19 cellular contexts compared by ENCODE assay signal in genomic region chr19:3406571-3407111, GRCh38. TPM values are rescaled to one million over a fixed set of nuclear protein-coding genes. Genes with fewer than 3 reads are reported as not detected.
DNase-seq lines count a peak whose midpoint lies in the region; ATAC-seq, FAIRE-seq and TF ChIP-seq lines count a peak whose summit lies in the region.
"Had no signal": no experiment of that assay in that cellular context is flagged by ENCODE, and none has a peak within 500 bp of the region (broad histone marks: within the 10 kb centered on the region; RNA-seq: fewer than 3 reads in every experiment).

No MANE protein-coding gene starts in this region.

- H3K4me1 ChIP-seq in heart right ventricle = peaks cover 24 to 82% (median 61%) of the 10 kb centered on the region in 9 donors
- H3K4me1 ChIP-seq in gastroesophageal sphincter = peaks cover 0 to 99% (median 37%) of the 10 kb centered on the region in 3 donors
- peaks cover 65 to 79% of the 10 kb centered on the region in 2 donors for H3K4me1 ChIP-seq in gastrocnemius medialis
- H3K4me1 ChIP-seq in uterus = peaks cover 0 to 13% of the 10 kb centered on the region in 2 donors

- no peaks in the 10 kb centered on the region for H3K27me3 ChIP-seq in heart right ventricle
- H3K27me3 ChIP-seq in gastroesophageal sphincter = no peaks in the 10 kb centered on the region
- no peaks in the 10 kb centered on the region for H3K27me3 ChIP-seq in gastrocnemius medialis
- no peaks in the 10 kb centered on the region for H3K27me3 ChIP-seq in uterus
- H3K27me3 ChIP-seq in MG63 = no peaks in the 10 kb centered on the region

- FAIRE-seq in frontal cortex (lab: Jason Lieb, UNC) = no peak
- FAIRE-seq: A549 had no signal

- 75 to 84% methylated on average over 15 of the region's 15 CpGs for WGBS in heart right ventricle, 2 donors
- WGBS in gastroesophageal sphincter (ENCODE audit: low coverage in 1 of 2), 2 donors = 52 to 77% methylated on average over 9 to 13 of the region's 15 CpGs

- in situ Hi-C loops in gastrocnemius medialis (cut with MboI; ENCODE audit: low sequenced_read_pairs in 4 of 4) = no loop called here

- ATAC-seq in heart right ventricle (no peak), left ventricle myocardium superior (no peak), gastroesophageal sphincter (no peak), gastrocnemius medialis (no peak)
- ATAC-seq: A549; activated CD4-positive, alpha-beta T cell treated with anti-CD3 and anti-CD28 coated beads for 36 hours had no signal

- intact Hi-C loops in heart right ventricle (cut with DNase I) = loop anchor here in 1 of 10 donors (5.0 kb wide), 1 partner anchor 39 kb away; the partner anchor contains the start of gene NFIC
- intact Hi-C loops in left ventricle myocardium superior (cut with micrococcal nuclease) = no loop called here
- intact Hi-C loops in gastrocnemius medialis (cut with DNase I; ENCODE audit: low total_unique reads) = no loop called here
- intact Hi-C loops in uterus (cut with DNase I; ENCODE audit: low total_unique reads) = no loop called here

- H3K36me3 ChIP-seq in heart right ventricle = peaks cover 0 to 23% (median 0%) of the 10 kb centered on the region in 9 donors
- peaks cover 0 to 16% of the 10 kb centered on the region in 2 donors for H3K36me3 ChIP-seq in gastroesophageal sphincter
- H3K36me3 ChIP-seq in gastrocnemius medialis = peaks cover 0 to 2% of the 10 kb centered on the region in 2 donors
- no peaks in the 10 kb centered on the region for H3K36me3 ChIP-seq in uterus
- peaks cover 12% of the 10 kb centered on the region; the same call in 1 of the 2 replicates for H3K36me3 ChIP-seq in MG63

- DNase-seq in heart right ventricle = no peak
- no peak for DNase-seq in left ventricle myocardium superior
- DNase-seq in gastrocnemius medialis = no peak
- DNase-seq in uterus = no peak
- DNase-seq in frontal cortex (ENCODE audit: low spot score in 2 of 2) = no peak
- no peak for DNase-seq in MG63
- no peak for DNase-seq in stimulated activated CD4-positive, alpha-beta T cell treated with anti-CD3 and anti-CD28 coated beads, Interleukin-4, amount 100 ng/mL, for 4 hours
- DNase-seq: activated CD4-positive, alpha-beta T cell treated with anti-CD3 and anti-CD28 coated beads for 36 hours; activated gamma-delta T cell; amniotic stem cell; CD4-positive, CD25-positive, alpha-beta regulatory T cell; GOT3; mesendoderm; NCI-H524 treated with DMSO at 0.1 percent for 48 hours; OCI-M1; stimulated activated CD4-positive, alpha-beta T cell treated with anti-CD3 and anti-CD28 coated beads, Interleukin-4, amount 100 ng/mL, for 1 hour had no signal

- H3K9me3 ChIP-seq in heart right ventricle (no peaks in the 10 kb centered on the region), gastroesophageal sphincter (no peaks in the 10 kb centered on the region), gastrocnemius medialis (no peaks in the 10 kb centered on the region), uterus (no peaks in the 10 kb centered on the region), MG63 (no peaks in the 10 kb centered on the region)
- H3K9me3 ChIP-seq: A549 had no signal

- TF ChIP-seq POLR2A in gastroesophageal sphincter (IDR thresholded peaks at IDR 0.05) (no peak), gastrocnemius medialis (IDR thresholded peaks at IDR 0.05) (no peak), uterus (IDR thresholded peaks at IDR 0.05) (no peak)

- TF ChIP-seq EP300 in gastroesophageal sphincter (IDR thresholded peaks at IDR 0.05) = no peak

- H3K4me3 ChIP-seq in heart right ventricle (no peak overlapping the region), gastroesophageal sphincter (no peak overlapping the region), gastrocnemius medialis (peak overlapping the region in 2 of 4 donors; percentile 24 to 73), uterus (no peak overlapping the region), MG63 (no peak overlapping the region)
- H3K4me3 ChIP-seq: A549, SK-N-MC had no signal

- TF ChIP-seq CTCF in heart right ventricle (IDR thresholded peaks at IDR 0.05) (no peak), gastroesophageal sphincter (IDR thresholded peaks at IDR 0.05) (no peak), gastrocnemius medialis (IDR thresholded peaks at IDR 0.05 in 4 of 5, conservative IDR thresholded peaks at IDR 0.05 in 1 of 5) (no peak), uterus (IDR thresholded peaks at IDR 0.05) (no peak)

- H3K27ac ChIP-seq in heart right ventricle (peak overlapping the region; percentile 4 to 100 (median 100)), gastroesophageal sphincter (peak overlapping the region; percentile 96 to 100 (median 100)), gastrocnemius medialis (peak overlapping the region; percentile 98 to 100 (median 98)), uterus (peak overlapping the region; percentile 98 to 100)
- H3K27ac ChIP-seq: A549, SK-N-MC had no signal

RNA-seq across cellular contexts. Expression of gene NFIC, which starts 40.3 kb away (rescaled TPM):
- total RNA-seq in heart right ventricle = 100 to 1,000 TPM; 132 to 217 (median 161) TPM
- 100 to 1,000 TPM in 1 of 2 donors, 10 to 100 TPM in 1; 52.3 to 147 TPM for polyA plus RNA-seq in heart right ventricle
- total RNA-seq in left ventricle myocardium superior = 178 TPM
- total RNA-seq in gastroesophageal sphincter = 100 to 1,000 TPM; 125 to 285 (median 155) TPM
- total RNA-seq in gastrocnemius medialis = 100 to 1,000 TPM in 3 of 4 donors, 10 to 100 TPM in 1; 90.2 to 403 (median 348) TPM
- 100 to 1,000 TPM in 2 of 4 donors, 10 to 100 TPM in 2; 18.5 to 361 (median 82.9) TPM for total RNA-seq in uterus
- total RNA-seq in frontal cortex = 1.2 TPM
- 1.7 and 14.1 TPM in 2 replicates for total RNA-seq in MG63 (2014; rRNA removed; shearing (Covaris generic); ENCODE audit: low replicate concordance)
